In the genomic region with DNA sequence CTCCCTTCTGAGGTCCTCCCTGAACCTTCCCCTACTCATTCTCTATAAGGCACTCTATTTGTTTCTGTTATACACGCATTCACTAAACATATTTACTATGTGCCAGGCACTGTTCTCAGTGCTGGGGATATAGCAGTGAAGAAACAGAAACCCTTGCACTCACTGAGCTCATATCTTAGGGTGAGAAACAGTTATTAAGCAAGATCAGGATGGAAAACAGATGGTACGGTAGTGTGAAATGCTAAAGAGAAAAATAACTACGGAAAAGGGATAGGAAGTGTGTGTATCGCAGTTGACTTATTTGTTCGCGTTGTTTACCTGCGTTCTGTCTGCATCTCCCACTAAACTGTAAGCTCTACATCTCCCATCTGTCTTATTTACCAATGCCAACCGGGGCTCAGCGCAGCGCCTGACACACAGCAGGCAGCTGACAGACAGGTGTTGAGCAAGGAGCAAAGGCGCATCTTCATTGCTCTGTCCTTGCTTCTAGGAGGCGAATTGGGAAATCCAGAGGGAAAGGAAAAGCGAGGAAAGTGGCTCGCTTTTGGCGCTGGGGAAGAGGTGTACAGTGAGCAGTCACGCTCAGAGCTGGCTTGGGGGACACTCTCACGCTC, we compare ENCODE assay signal across 2 cellular contexts.
A peak's percentile ranks its signal among the peaks of the same experiment; 100 is the strongest.
TF ChIP-seq lines count a peak whose summit lies in the region.

No MANE protein-coding gene starts in this region.

TF ChIP-seq in K562, 482 proteins besides CTCF, POLR2A, EP300 and RAD21 (continued from another document and continues in another):
- TF ChIP-seq, protein P1, sequence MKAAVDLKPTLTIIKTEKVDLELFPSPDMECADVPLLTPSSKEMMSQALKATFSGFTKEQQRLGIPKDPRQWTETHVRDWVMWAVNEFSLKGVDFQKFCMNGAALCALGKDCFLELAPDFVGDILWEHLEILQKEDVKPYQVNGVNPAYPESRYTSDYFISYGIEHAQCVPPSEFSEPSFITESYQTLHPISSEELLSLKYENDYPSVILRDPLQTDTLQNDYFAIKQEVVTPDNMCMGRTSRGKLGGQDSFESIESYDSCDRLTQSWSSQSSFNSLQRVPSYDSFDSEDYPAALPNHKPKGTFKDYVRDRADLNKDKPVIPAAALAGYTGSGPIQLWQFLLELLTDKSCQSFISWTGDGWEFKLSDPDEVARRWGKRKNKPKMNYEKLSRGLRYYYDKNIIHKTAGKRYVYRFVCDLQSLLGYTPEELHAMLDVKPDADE (conservative IDR thresholded peaks at IDR 0.05; ENCODE audit: control insufficient read depth, low read depth, low read length): peak; percentile 49; the same call in 1 of the 2 replicates
- TF ChIP-seq, protein P2, sequence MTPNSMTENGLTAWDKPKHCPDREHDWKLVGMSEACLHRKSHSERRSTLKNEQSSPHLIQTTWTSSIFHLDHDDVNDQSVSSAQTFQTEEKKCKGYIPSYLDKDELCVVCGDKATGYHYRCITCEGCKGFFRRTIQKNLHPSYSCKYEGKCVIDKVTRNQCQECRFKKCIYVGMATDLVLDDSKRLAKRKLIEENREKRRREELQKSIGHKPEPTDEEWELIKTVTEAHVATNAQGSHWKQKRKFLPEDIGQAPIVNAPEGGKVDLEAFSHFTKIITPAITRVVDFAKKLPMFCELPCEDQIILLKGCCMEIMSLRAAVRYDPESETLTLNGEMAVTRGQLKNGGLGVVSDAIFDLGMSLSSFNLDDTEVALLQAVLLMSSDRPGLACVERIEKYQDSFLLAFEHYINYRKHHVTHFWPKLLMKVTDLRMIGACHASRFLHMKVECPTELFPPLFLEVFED (CRISPR knock-in tag; conservative IDR thresholded peaks at IDR 0.05): no peak
- TF ChIP-seq FOXK2 (conservative IDR thresholded peaks at IDR 0.05 in 1 of 2, IDR thresholded peaks at IDR 0.05 in 1 of 2; ENCODE audit: low read depth in 2 of 2): 0 out of 4 replicates have a peak, but pooled peaks of 1 of the 2 experiments have one; percentile 13
- TF ChIP-seq FOXK1 (CRISPR knock-in tag; IDR thresholded peaks at IDR 0.05; ENCODE audit: borderline replicate concordance): no peak
- TF ChIP-seq TRIM24 (IDR thresholded peaks at IDR 0.05): no peak
- TF ChIP-seq, protein P3, sequence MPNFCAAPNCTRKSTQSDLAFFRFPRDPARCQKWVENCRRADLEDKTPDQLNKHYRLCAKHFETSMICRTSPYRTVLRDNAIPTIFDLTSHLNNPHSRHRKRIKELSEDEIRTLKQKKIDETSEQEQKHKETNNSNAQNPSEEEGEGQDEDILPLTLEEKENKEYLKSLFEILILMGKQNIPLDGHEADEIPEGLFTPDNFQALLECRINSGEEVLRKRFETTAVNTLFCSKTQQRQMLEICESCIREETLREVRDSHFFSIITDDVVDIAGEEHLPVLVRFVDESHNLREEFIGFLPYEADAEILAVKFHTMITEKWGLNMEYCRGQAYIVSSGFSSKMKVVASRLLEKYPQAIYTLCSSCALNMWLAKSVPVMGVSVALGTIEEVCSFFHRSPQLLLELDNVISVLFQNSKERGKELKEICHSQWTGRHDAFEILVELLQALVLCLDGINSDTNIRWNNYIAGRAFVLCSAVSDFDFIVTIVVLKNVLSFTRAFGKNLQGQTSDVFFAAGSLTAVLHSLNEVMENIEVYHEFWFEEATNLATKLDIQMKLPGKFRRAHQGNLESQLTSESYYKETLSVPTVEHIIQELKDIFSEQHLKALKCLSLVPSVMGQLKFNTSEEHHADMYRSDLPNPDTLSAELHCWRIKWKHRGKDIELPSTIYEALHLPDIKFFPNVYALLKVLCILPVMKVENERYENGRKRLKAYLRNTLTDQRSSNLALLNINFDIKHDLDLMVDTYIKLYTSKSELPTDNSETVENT (CRISPR knock-in tag; IDR thresholded peaks at IDR 0.05): no peak
- no peak for TF ChIP-seq ELK3 (CRISPR knock-in tag; IDR thresholded peaks at IDR 0.05)
- TF ChIP-seq ZNF263 (CRISPR knock-in tag; IDR thresholded peaks at IDR 0.05; ENCODE audit: borderline replicate concordance): no peak
- TF ChIP-seq ZBTB8A (IDR thresholded peaks at IDR 0.05; ENCODE audit: partially characterized antibody): no peak
- 0 out of 2 replicates have a peak, but pooled peaks have one; percentile 21 for TF ChIP-seq HDGF (IDR thresholded peaks at IDR 0.05)
- TF ChIP-seq, protein P4, sequence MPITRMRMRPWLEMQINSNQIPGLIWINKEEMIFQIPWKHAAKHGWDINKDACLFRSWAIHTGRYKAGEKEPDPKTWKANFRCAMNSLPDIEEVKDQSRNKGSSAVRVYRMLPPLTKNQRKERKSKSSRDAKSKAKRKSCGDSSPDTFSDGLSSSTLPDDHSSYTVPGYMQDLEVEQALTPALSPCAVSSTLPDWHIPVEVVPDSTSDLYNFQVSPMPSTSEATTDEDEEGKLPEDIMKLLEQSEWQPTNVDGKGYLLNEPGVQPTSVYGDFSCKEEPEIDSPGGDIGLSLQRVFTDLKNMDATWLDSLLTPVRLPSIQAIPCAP (CRISPR knock-in tag; IDR thresholded peaks at IDR 0.05; ENCODE audit: borderline replicate concordance): no peak
- no peak for TF ChIP-seq NR2C1 (IDR thresholded peaks at IDR 0.05)
- 0 out of 2 replicates have a peak, but pooled peaks have one; percentile 13 for TF ChIP-seq NR2C1 (tag; IDR thresholded peaks at IDR 0.05)
- no peak for TF ChIP-seq USF1 (CRISPR knock-in tag; IDR thresholded peaks at IDR 0.05)
- TF ChIP-seq GABPB2 (CRISPR knock-in tag; conservative IDR thresholded peaks at IDR 0.05): no peak
- TF ChIP-seq DNMT1 (IDR thresholded peaks at IDR 0.05): no peak
- no peak for TF ChIP-seq ZNF408 (CRISPR knock-in tag; IDR thresholded peaks at IDR 0.05; ENCODE audit: low read depth)
- TF ChIP-seq SRF (CRISPR knock-in tag; IDR thresholded peaks at IDR 0.05): no peak
- TF ChIP-seq NBN (IDR thresholded peaks at IDR 0.05; ENCODE audit: low read depth): no peak
- no peak for TF ChIP-seq ATF7 (IDR thresholded peaks at IDR 0.05)

TF ChIP-seq in HepG2, 621 proteins besides CTCF, POLR2A, EP300 and RAD21 (continued from another document):
- no peak for TF ChIP-seq IKZF5 (CRISPR knock-in tag; IDR thresholded peaks at IDR 0.05)
- TF ChIP-seq ZNF598 (CRISPR knock-in tag; IDR thresholded peaks at IDR 0.05; ENCODE audit: borderline replicate concordance): peak; percentile 6; the same call in 1 of the 2 replicates
- no peak for TF ChIP-seq SMAD9 (CRISPR knock-in tag; IDR thresholded peaks at IDR 0.05)
- 0 out of 2 replicates have a peak, but pooled peaks have one; percentile 24 for TF ChIP-seq ZNF605 (CRISPR knock-in tag; IDR thresholded peaks at IDR 0.05)
- no peak for TF ChIP-seq ZNF160 (CRISPR knock-in tag; IDR thresholded peaks at IDR 0.05)
- TF ChIP-seq SNRNP70 (IDR thresholded peaks at IDR 0.05; ENCODE audit: low read depth, low read length): no peak
- TF ChIP-seq PHF21A (CRISPR knock-in tag; IDR thresholded peaks at IDR 0.05): no peak
- no peak for TF ChIP-seq ZFAT (CRISPR knock-in tag; conservative IDR thresholded peaks at IDR 0.05)
- TF ChIP-seq, protein P5, sequence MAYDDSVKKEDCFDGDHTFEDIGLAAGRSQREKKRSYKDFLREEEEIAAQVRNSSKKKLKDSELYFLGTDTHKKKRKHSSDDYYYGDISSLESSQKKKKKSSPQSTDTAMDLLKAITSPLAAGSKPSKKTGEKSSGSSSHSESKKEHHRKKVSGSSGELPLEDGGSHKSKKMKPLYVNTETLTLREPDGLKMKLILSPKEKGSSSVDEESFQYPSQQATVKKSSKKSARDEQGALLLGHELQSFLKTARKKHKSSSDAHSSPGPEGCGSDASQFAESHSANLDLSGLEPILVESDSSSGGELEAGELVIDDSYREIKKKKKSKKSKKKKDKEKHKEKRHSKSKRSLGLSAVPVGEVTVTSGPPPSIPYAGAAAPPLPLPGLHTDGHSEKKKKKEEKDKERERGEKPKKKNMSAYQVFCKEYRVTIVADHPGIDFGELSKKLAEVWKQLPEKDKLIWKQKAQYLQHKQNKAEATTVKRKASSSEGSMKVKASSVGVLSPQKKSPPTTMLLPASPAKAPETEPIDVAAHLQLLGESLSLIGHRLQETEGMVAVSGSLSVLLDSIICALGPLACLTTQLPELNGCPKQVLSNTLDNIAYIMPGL (CRISPR knock-in tag; IDR thresholded peaks at IDR 0.05; ENCODE audit: borderline replicate concordance in 1 of 2, low read depth in 1 of 2): 0 out of 4 replicates have a peak, but pooled peaks of 1 of the 2 experiments have one; percentile 18
- TF ChIP-seq ZNF670 (CRISPR knock-in tag; IDR thresholded peaks at IDR 0.05; ENCODE audit: borderline replicate concordance): no peak
- no peak for TF ChIP-seq TBP (CRISPR knock-in tag; IDR thresholded peaks at IDR 0.05)
- TF ChIP-seq TEAD2 (CRISPR knock-in tag; IDR thresholded peaks at IDR 0.05): no peak
TF ChIP-seq in HepG2: peak in this region for 16.
